14 cellular contexts compared by ENCODE assay signal in the genomic region with DNA sequence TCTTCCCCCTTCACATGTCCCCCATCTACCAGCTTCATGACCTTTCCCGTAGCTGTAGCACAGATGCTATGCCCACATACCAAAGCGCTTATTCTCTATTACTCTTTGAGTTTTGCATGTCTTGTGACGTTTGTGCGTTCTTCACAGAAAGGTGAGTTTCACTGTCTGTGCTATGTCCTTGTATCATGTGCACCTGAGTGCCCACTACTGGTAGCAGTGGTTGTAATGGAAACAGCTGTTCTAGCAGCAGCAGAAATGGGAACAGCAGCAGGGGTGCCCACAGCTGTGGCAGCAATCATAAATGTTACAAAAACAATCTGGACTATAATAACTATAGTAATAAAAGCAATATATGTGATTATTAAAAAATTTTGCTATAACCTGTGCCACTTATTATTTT.
DNase-seq lines count a peak whose midpoint lies in the region; ATAC-seq and TF ChIP-seq lines count a peak whose summit lies in the region.
"Had no signal": no experiment of that assay in that cellular context is flagged by ENCODE, and none has a peak within 500 bp of the region (broad histone marks: within the 10 kb centered on the region; RNA-seq: fewer than 3 reads in every experiment).

No MANE protein-coding gene starts in this region.

- H3K9me2 ChIP-seq in OCI-LY1 (ENCODE audit: low read depth, low read length) = no peaks in the 10 kb centered on the region

- H3K27ac ChIP-seq in AG04450 (ENCODE audit: low read depth, low read length) (no peak overlapping the region), BLaER1 (peak overlapping the region; percentile 55; the same call in 1 of the 2 replicates), OCI-LY1 (ENCODE audit: low read depth, low read length, poor library complexity, severe bottlenecking) (no peak overlapping the region), endodermal cell (ENCODE audit: low read depth, low read length) (no peak overlapping the region)
- H3K27ac ChIP-seq: C4-2B, Peyer's patch had no signal

- POLR2A ChIA-PET in AG04450 (lab: Yijun Ruan, JAX) = no interaction called here

- H3K4me2 ChIP-seq in BLaER1 (peak overlapping the region; percentile 80), OCI-LY1 (ENCODE audit: low read length) (no peak overlapping the region)

- H3K27me3 ChIP-seq in AG04450 (ENCODE audit: control insufficient read depth, insufficient read depth, low read length) (no peaks in the 10 kb centered on the region), BLaER1 (no peaks in the 10 kb centered on the region), OCI-LY1 (ENCODE audit: insufficient read depth, low read length) (no peaks in the 10 kb centered on the region), endodermal cell (ENCODE audit: control insufficient read depth, insufficient read depth, low read length, poor library complexity, severe bottlenecking) (no peaks in the 10 kb centered on the region)
- H3K27me3 ChIP-seq: Peyer's patch had no signal

- H3K4me1 Mint-ChIP-seq in endodermal cell = no peaks in the 10 kb centered on the region
- H3K4me1 Mint-ChIP-seq in glutamatergic neuron (ENCODE audit: low read depth, unreplicated experiment) = no peaks in the 10 kb centered on the region

- H3K9ac ChIP-seq in BLaER1 (no peak overlapping the region), OCI-LY1 (ENCODE audit: low read length) (no peak overlapping the region), endodermal cell (ENCODE audit: extremely low read depth, low read length, poor library complexity, severe bottlenecking) (no peak overlapping the region)

- H3K27me3 Mint-ChIP-seq in endodermal cell (ENCODE audit: insufficient read depth) = no peaks in the 10 kb centered on the region
- H3K27me3 Mint-ChIP-seq in glutamatergic neuron (ENCODE audit: unreplicated experiment) = no peaks in the 10 kb centered on the region

- H3K36me3 ChIP-seq in BLaER1 = peaks cover 79% of the 10 kb centered on the region
- peaks cover 38% of the 10 kb centered on the region for H3K36me3 ChIP-seq in OCI-LY1 (ENCODE audit: insufficient read depth, low read length)
- H3K36me3 ChIP-seq in endodermal cell (ENCODE audit: control insufficient read depth, insufficient read depth, low read length) = peaks cover 13% of the 10 kb centered on the region

- H3K36me3 Mint-ChIP-seq in endodermal cell (ENCODE audit: low read depth) (peaks cover 12% of the 10 kb centered on the region), glutamatergic neuron (ENCODE audit: unreplicated experiment) (no peaks in the 10 kb centered on the region)

- H2AFZ ChIP-seq in OCI-LY1 (ENCODE audit: low read length) = no peak overlapping the region

- TF ChIP-seq CTCF in AG04450 (IDR thresholded peaks at IDR 0.05; ENCODE audit: low read depth, low read length) = peak; percentile 9; the same call in 1 of the 2 replicates
- TF ChIP-seq CTCF in OCI-LY1 (IDR thresholded peaks at IDR 0.05; ENCODE audit: low read length) = peak; percentile 43
- no peak for TF ChIP-seq CTCF in endodermal cell (conservative IDR thresholded peaks at IDR 0.05)
- no peak for TF ChIP-seq CTCF in glutamatergic neuron (IDR thresholded peaks at IDR 0.05; ENCODE audit: partially characterized antibody, unreplicated experiment)

- ATAC-seq in GM18868 (IDR thresholded peaks at IDR 0.05; ENCODE audit: unreplicated experiment) = no peak

- H3K79me2 ChIP-seq in OCI-LY1 (ENCODE audit: insufficient read depth, low read length) = no peaks in the 10 kb centered on the region

- no peaks in the 10 kb centered on the region for H4K20me1 ChIP-seq in BLaER1
- H4K20me1 ChIP-seq in OCI-LY1 (ENCODE audit: insufficient read depth, low read length) = no peaks in the 10 kb centered on the region

- DNase-seq in AG04450 (ENCODE audit: low read depth, low spot score) (no peak), endodermal cell (peak; percentile 50), glutamatergic neuron (no peak), NCI-H2107 (lab: John Stamatoyannopoulos, UW) (no peak)
- DNase-seq: Caco-2, NCI-H146, NCI-H510A, Peyer's patch, SIG-M5, T-helper 2 cell had no signal

- no peak overlapping the region for H3K4me3 Mint-ChIP-seq in endodermal cell
- no peak overlapping the region for H3K4me3 Mint-ChIP-seq in glutamatergic neuron (ENCODE audit: unreplicated experiment)

- H3K4me3 ChIP-seq in AG04450 (ENCODE audit: low read depth, low read length) = no peak overlapping the region
- H3K4me3 ChIP-seq in BLaER1 = no peak overlapping the region
- no peak overlapping the region for H3K4me3 ChIP-seq in OCI-LY1 (ENCODE audit: low read depth, low read length, poor library complexity, severe bottlenecking)
- H3K4me3 ChIP-seq in endodermal cell (ENCODE audit: low read length) = no peak overlapping the region
- H3K4me3 ChIP-seq: Peyer's patch had no signal

- WGBS in endodermal cell (ENCODE audit: insufficient coverage in 1 of 2, insufficient read length in 1 of 2), 2 experiments = 93 to 98% methylated on average over 4 of the region's 4 CpGs

- H3F3A ChIP-seq in OCI-LY1 (ENCODE audit: insufficient read depth, low read length) = no peaks in the 10 kb centered on the region

- CTCF ChIA-PET in AG04450 (lab: Charles Lee) = interaction anchor here (0.6 to 5.7 kb wide), 37 partner anchors 11 to 1582 kb away, joined by 3 to 267 read pairs (median 6); no protein-coding TSS in a partner anchor

- H3K9me3 Mint-ChIP-seq in endodermal cell (no peaks in the 10 kb centered on the region), glutamatergic neuron (ENCODE audit: unreplicated experiment) (no peaks in the 10 kb centered on the region)

- H3K27ac Mint-ChIP-seq in endodermal cell = no peak overlapping the region
- no peak overlapping the region for H3K27ac Mint-ChIP-seq in glutamatergic neuron (ENCODE audit: unreplicated experiment)

- H3K4me1 ChIP-seq in BLaER1 (peaks cover 46% of the 10 kb centered on the region), OCI-LY1 (ENCODE audit: insufficient read depth, low read length, severe bottlenecking) (peaks cover 8% of the 10 kb centered on the region), endodermal cell (ENCODE audit: control insufficient read depth, insufficient read depth, low read length) (no peaks in the 10 kb centered on the region)
- H3K4me1 ChIP-seq: Caco-2, Peyer's patch had no signal

- H3K9me3 ChIP-seq in AG04450 (ENCODE audit: control insufficient read depth, insufficient read depth, low read length) = no peaks in the 10 kb centered on the region
- peaks cover 9% of the 10 kb centered on the region for H3K9me3 ChIP-seq in BLaER1
- no peaks in the 10 kb centered on the region for H3K9me3 ChIP-seq in OCI-LY1 (ENCODE audit: low read length)
- H3K9me3 ChIP-seq in endodermal cell (ENCODE audit: control insufficient read depth, low read length) = peaks cover 7% of the 10 kb centered on the region
- H3K9me3 ChIP-seq: Caco-2, Peyer's patch had no signal

Comparison
In these comparisons a context has a peak if more than half of its experiments do, and no peak if none do; other contexts are left out.
1. CTCF ChIP-seq: peak in AG04450 (single experiment) and OCI-LY1 (single experiment); none in endodermal cell (single experiment) and glutamatergic neuron (single experiment).